11 cellular contexts compared by ENCODE assay signal in the genomic region with DNA sequence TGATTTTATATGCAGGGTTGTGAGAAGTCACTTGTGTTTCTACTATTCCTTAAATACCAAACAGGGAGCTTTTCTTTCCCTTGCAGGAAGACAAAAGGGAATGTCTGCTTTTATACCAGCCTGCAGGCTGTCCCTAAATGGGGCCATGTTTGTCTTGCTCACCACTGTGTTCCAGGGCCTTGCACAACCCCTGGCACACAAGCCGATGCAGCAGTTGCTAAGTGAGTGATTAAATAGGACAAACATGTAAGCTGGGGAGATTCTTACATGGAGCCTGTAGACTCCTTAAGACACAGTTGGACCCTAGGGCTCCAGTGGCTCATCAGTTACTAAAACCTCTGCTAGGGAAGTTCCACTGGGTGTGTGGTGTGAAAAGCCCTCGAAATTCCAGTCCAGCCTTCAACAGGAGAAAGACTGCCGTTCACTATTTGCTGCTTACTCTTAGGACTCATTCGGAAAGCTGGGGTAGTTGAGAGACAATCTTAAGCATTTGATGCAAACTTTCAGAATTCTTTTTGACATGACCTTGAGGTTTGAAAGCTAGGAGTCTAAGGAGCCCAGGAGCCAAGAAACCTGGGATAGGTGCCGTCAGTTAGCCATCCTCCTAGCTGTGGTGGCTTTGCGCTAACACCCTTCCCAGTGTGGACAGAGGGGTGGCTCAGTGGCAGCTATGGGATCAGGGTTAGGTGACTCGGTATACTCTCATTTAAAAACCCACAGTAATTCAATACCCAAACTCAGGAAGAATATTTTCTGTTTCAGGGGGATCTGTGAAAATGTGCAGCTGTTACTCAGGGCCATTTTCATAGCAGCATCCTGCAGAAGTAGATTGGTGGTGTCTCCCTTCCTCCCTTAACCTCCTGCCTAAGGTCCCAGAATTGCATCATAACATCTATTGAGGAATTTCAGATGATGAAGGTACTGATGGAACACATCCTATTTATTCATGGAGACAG. TPM values are rescaled to one million over a fixed set of nuclear protein-coding genes. Genes with fewer than 3 reads are reported as not detected.
DNase-seq lines count a peak whose midpoint lies in the region; ATAC-seq and TF ChIP-seq lines count a peak whose summit lies in the region.
"Had no signal": no experiment of that assay in that cellular context is flagged by ENCODE, and none has a peak within 500 bp of the region (broad histone marks: within the 10 kb centered on the region; RNA-seq: fewer than 3 reads in every experiment).

No MANE protein-coding gene starts in this region.

- ATAC-seq in WTC11 (no peak), T-helper 17 cell (no peak)

- DNase-seq in AG09319 (ENCODE audit: extremely low read depth, low read depth) (peak; percentile 28), WTC11 (ENCODE audit: low spot score) (no peak), globus pallidus (ENCODE audit: low spot score) (peak; percentile 23), osteocyte (ENCODE audit: extremely low spot score, unreplicated experiment) (peak; percentile 19), SW480 (ENCODE audit: low spot score) (no peak), T-helper 17 cell (no peak), SKM-1 treated with dmso at 0.1 percent for 144 hours (lab: John Stamatoyannopoulos, UW; ENCODE audit: unreplicated experiment) (no peak), DMS53 treated with DMSO at 0.1 percent for 48 hours (lab: John Stamatoyannopoulos, UW; ENCODE audit: unreplicated experiment) (no peak)
- DNase-seq: stimulated activated CD4-positive, alpha-beta T cell treated with anti-CD3 and anti-CD28 coated beads, Interleukin-4, amount 100 ng/mL, for 1 hour had no signal

- H3K27ac Mint-ChIP-seq in WTC11 (peak overlapping the region; percentile 85), osteocyte (ENCODE audit: unreplicated experiment) (no peak overlapping the region), T-helper 17 cell (no peak overlapping the region)
- H3K27ac Mint-ChIP-seq: CD14-positive monocyte; dendritic cell treated with granulocyte-macrophage colony-stimulating factor and Interleukin-4, amounts not matched to agents 40 ng/mL and 50 ng/mL, for 4 days had no signal

- H3K27me3 Mint-ChIP-seq in WTC11 (ENCODE audit: low read depth), result no peaks in the 10 kb centered on the region
- no peaks in the 10 kb centered on the region for H3K27me3 Mint-ChIP-seq in osteocyte (ENCODE audit: unreplicated experiment)
- H3K27me3 Mint-ChIP-seq in T-helper 17 cell, result peaks cover 4% of the 10 kb centered on the region
- H3K27me3 Mint-ChIP-seq: dendritic cell treated with granulocyte-macrophage colony-stimulating factor and Interleukin-4, amounts not matched to agents 40 ng/mL and 50 ng/mL, for 4 days had no signal

- H3K36me3 Mint-ChIP-seq in WTC11, result peaks cover 21% of the 10 kb centered on the region
- H3K36me3 Mint-ChIP-seq in osteocyte (ENCODE audit: unreplicated experiment), result peaks cover 12% of the 10 kb centered on the region
- no peaks in the 10 kb centered on the region for H3K36me3 Mint-ChIP-seq in T-helper 17 cell (ENCODE audit: low read depth)
- H3K36me3 Mint-ChIP-seq: CD14-positive monocyte had no signal

- H3K9me3 ChIP-seq in T-helper 17 cell (ENCODE audit: control insufficient read depth, low read length, poor library complexity, severe bottlenecking), result no peaks in the 10 kb centered on the region

- H3K9me3 Mint-ChIP-seq in WTC11 (peaks cover 4% of the 10 kb centered on the region; the same call in 1 of the 2 replicates), osteocyte (ENCODE audit: unreplicated experiment) (no peaks in the 10 kb centered on the region)
- H3K9me3 Mint-ChIP-seq: dendritic cell treated with granulocyte-macrophage colony-stimulating factor and Interleukin-4, amounts not matched to agents 40 ng/mL and 50 ng/mL, for 4 days had no signal

- TF ChIP-seq CTCF in AG09319 (IDR thresholded peaks at IDR 0.05; ENCODE audit: low read depth, low read length) (no peak), WTC11 (IDR thresholded peaks at IDR 0.05) (no peak), osteocyte (IDR thresholded peaks at IDR 0.05) (no peak)

- CTCF ChIA-PET in WTC11 (lab: Charles Lee), result interaction anchor here (0.8 to 1.9 kb wide), 5 partner anchors 9 to 44 kb away, joined by 3 to 5 read pairs (median 4); a partner anchor contains a TSS

- peaks cover 59% of the 10 kb centered on the region for H3K4me1 Mint-ChIP-seq in WTC11
- peaks cover 22% of the 10 kb centered on the region for H3K4me1 Mint-ChIP-seq in osteocyte (ENCODE audit: unreplicated experiment)
- no peaks in the 10 kb centered on the region for H3K4me1 Mint-ChIP-seq in T-helper 17 cell
- H3K4me1 Mint-ChIP-seq: CD14-positive monocyte had no signal

- H3K4me3 Mint-ChIP-seq in WTC11, result no peak overlapping the region
- H3K4me3 Mint-ChIP-seq in osteocyte (ENCODE audit: unreplicated experiment), result no peak overlapping the region
- no peak overlapping the region for H3K4me3 Mint-ChIP-seq in T-helper 17 cell
- H3K4me3 Mint-ChIP-seq: CD14-positive monocyte; dendritic cell treated with granulocyte-macrophage colony-stimulating factor and Interleukin-4, amounts not matched to agents 40 ng/mL and 50 ng/mL, for 4 days had no signal

- POLR2A ChIA-PET in WTC11 (lab: Charles Lee), result interaction anchor here (0.8 kb wide), 1 partner anchor 89 kb away, joined by 3 read pairs; no protein-coding TSS in a partner anchor

TF ChIP-seq in WTC11, 78 proteins besides CTCF, POLR2A, EP300 and RAD21 (continues in another document):
- TF ChIP-seq, protein P1, sequence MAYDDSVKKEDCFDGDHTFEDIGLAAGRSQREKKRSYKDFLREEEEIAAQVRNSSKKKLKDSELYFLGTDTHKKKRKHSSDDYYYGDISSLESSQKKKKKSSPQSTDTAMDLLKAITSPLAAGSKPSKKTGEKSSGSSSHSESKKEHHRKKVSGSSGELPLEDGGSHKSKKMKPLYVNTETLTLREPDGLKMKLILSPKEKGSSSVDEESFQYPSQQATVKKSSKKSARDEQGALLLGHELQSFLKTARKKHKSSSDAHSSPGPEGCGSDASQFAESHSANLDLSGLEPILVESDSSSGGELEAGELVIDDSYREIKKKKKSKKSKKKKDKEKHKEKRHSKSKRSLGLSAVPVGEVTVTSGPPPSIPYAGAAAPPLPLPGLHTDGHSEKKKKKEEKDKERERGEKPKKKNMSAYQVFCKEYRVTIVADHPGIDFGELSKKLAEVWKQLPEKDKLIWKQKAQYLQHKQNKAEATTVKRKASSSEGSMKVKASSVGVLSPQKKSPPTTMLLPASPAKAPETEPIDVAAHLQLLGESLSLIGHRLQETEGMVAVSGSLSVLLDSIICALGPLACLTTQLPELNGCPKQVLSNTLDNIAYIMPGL (CRISPR knock-in tag; IDR thresholded peaks at IDR 0.05), result no peak
- TF ChIP-seq, protein P2, sequence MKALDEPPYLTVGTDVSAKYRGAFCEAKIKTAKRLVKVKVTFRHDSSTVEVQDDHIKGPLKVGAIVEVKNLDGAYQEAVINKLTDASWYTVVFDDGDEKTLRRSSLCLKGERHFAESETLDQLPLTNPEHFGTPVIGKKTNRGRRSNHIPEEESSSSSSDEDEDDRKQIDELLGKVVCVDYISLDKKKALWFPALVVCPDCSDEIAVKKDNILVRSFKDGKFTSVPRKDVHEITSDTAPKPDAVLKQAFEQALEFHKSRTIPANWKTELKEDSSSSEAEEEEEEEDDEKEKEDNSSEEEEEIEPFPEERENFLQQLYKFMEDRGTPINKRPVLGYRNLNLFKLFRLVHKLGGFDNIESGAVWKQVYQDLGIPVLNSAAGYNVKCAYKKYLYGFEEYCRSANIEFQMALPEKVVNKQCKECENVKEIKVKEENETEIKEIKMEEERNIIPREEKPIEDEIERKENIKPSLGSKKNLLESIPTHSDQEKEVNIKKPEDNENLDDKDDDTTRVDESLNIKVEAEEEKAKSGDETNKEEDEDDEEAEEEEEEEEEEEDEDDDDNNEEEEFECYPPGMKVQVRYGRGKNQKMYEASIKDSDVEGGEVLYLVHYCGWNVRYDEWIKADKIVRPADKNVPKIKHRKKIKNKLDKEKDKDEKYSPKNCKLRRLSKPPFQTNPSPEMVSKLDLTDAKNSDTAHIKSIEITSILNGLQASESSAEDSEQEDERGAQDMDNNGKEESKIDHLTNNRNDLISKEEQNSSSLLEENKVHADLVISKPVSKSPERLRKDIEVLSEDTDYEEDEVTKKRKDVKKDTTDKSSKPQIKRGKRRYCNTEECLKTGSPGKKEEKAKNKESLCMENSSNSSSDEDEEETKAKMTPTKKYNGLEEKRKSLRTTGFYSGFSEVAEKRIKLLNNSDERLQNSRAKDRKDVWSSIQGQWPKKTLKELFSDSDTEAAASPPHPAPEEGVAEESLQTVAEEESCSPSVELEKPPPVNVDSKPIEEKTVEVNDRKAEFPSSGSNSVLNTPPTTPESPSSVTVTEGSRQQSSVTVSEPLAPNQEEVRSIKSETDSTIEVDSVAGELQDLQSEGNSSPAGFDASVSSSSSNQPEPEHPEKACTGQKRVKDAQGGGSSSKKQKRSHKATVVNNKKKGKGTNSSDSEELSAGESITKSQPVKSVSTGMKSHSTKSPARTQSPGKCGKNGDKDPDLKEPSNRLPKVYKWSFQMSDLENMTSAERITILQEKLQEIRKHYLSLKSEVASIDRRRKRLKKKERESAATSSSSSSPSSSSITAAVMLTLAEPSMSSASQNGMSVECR (CRISPR knock-in tag; IDR thresholded peaks at IDR 0.05; ENCODE audit: borderline replicate concordance), result no peak
- TF ChIP-seq NFATC4 (CRISPR knock-in tag; IDR thresholded peaks at IDR 0.05) (no peak), EMX1 (CRISPR knock-in tag; IDR thresholded peaks at IDR 0.05) (no peak), ZNF671 (CRISPR knock-in tag; IDR thresholded peaks at IDR 0.05) (no peak), IRF2 (CRISPR knock-in tag; IDR thresholded peaks at IDR 0.05; ENCODE audit: borderline replicate concordance, low read depth) (no peak), FOXP1 (CRISPR knock-in tag; IDR thresholded peaks at IDR 0.05; ENCODE audit: borderline replicate concordance) (no peak), OVOL2 (CRISPR knock-in tag; IDR thresholded peaks at IDR 0.05; ENCODE audit: borderline replicate concordance) (no peak)
- TF ChIP-seq, protein P3, sequence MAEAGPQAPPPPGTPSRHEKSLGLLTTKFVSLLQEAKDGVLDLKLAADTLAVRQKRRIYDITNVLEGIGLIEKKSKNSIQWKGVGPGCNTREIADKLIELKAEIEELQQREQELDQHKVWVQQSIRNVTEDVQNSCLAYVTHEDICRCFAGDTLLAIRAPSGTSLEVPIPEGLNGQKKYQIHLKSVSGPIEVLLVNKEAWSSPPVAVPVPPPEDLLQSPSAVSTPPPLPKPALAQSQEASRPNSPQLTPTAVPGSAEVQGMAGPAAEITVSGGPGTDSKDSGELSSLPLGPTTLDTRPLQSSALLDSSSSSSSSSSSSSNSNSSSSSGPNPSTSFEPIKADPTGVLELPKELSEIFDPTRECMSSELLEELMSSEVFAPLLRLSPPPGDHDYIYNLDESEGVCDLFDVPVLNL (CRISPR knock-in tag; IDR thresholded peaks at IDR 0.05; ENCODE audit: borderline replicate concordance, low read depth), result no peak

RNA-seq across cellular contexts. Expression of a gene that starts 39.1 kb away (rescaled TPM):
- total RNA-seq in WTC11 (2021) (2.1 to 2.2 TPM (median 2.2 TPM) in 3 replicates), osteocyte (5.5 and 5.9 TPM in 2 replicates), T-helper 17 cell (1 to 10 TPM; 1.4 to 2.7 TPM)

Comparison
In these comparisons a context has a peak if more than half of its experiments do, and no peak if none do; other contexts are left out.
1. DNase-seq: peak in AG09319 (single experiment), globus pallidus (single experiment) and osteocyte (single experiment); none in WTC11 (single experiment), SW480 (single experiment), T-helper 17 cell (0 of 3), SKM-1 treated with dmso at 0.1 percent for 144 hours (single experiment) and DMS53 treated with DMSO at 0.1 percent for 48 hours (single experiment).